Comparison of ENCODE assay signal across 21 cellular contexts in genomic region chr1:237927198-237927597, GRCh38. TPM values are rescaled to one million over a fixed set of nuclear protein-coding genes. Genes with fewer than 3 reads are reported as not detected.
A peak's percentile ranks its signal among the peaks of the same experiment; 100 is the strongest.
DNase-seq lines count a peak whose midpoint lies in the region; ATAC-seq, FAIRE-seq and TF ChIP-seq lines count a peak whose summit lies in the region.
"Had no signal": no experiment of that assay in that cellular context is flagged by ENCODE, and none has a peak within 500 bp of the region (broad histone marks: within the 10 kb centered on the region; RNA-seq: fewer than 3 reads in every experiment).

No MANE protein-coding gene starts in this region.

- H3K4me1 ChIP-seq in kidney (ENCODE audit: control insufficient read depth in 1 of 2, insufficient read depth in 1 of 2, low read depth in 1 of 2, low read length in 2 of 2) = no peaks in the 10 kb centered on the region
- no peaks in the 10 kb centered on the region for H3K4me1 ChIP-seq in mesenchymal stem cell (ENCODE audit: control insufficient read depth, insufficient read depth, low read depth, low read length)

- no peak for TF ChIP-seq CTCF in chondrocyte (IDR thresholded peaks at IDR 0.05)
- no peak for TF ChIP-seq CTCF in kidney (IDR thresholded peaks at IDR 0.05; ENCODE audit: borderline replicate concordance, extremely low read depth, insufficient read depth)

- intact Hi-C loops in kidney (cut with DNase I) = no loop called here

- peak; percentile 90 for DNase-seq in chondrocyte (ENCODE audit: low spot score)
- DNase-seq in kidney = peak; percentile 61
- DNase-seq in stimulated activated effector memory CD8-positive, alpha-beta T cell treated with anti-CD3 and anti-CD28 coated beads, Interleukin-12 subunit alpha, Interleukin-12 subunit beta, amount 100 ng/mL, for 72 hours (ENCODE audit: low spot score in 2 of 2) = no peak
- no peak for DNase-seq in mesenchymal stem cell
- DNase-seq in stimulated activated naive CD4-positive, alpha-beta T cell (lab: John Stamatoyannopoulos, UW) = no peak
- DNase-seq: C1 segment of cervical spinal cord; Calu3; CD4-positive, alpha-beta memory T cell; COR-L47; DND-41; GM23248; H9 had no signal

- no peak for FAIRE-seq in kidney (lab: Jason Lieb, UNC)
- FAIRE-seq: G401.6, GM12892, GM19239 had no signal

- no peak overlapping the region for H3K18ac ChIP-seq in mesenchymal stem cell (ENCODE audit: low read depth in 1 of 2, low read length in 2 of 2)

- peaks cover 4% of the 10 kb centered on the region for H3K27me3 Mint-ChIP-seq in chondrocyte (ENCODE audit: low read depth)
- H3K27me3 Mint-ChIP-seq: CD4-positive, alpha-beta memory T cell had no signal

- no peaks in the 10 kb centered on the region for H3K9me3 Mint-ChIP-seq in chondrocyte (ENCODE audit: low read depth)
- no peaks in the 10 kb centered on the region for H3K9me3 Mint-ChIP-seq in stimulated activated effector memory CD8-positive, alpha-beta T cell treated with anti-CD3 and anti-CD28 coated beads, Interleukin-12 subunit alpha, Interleukin-12 subunit beta, amount 100 ng/mL, for 72 hours
- H3K9me3 Mint-ChIP-seq: H9 had no signal

- H3K36me3 Mint-ChIP-seq in chondrocyte (ENCODE audit: low read depth) = no peaks in the 10 kb centered on the region
- no peaks in the 10 kb centered on the region for H3K36me3 Mint-ChIP-seq in stimulated activated effector memory CD8-positive, alpha-beta T cell treated with anti-CD3 and anti-CD28 coated beads, Interleukin-12 subunit alpha, Interleukin-12 subunit beta, amount 100 ng/mL, for 72 hours
- H3K36me3 Mint-ChIP-seq: CD4-positive, alpha-beta memory T cell had no signal

- H3K14ac ChIP-seq in mesenchymal stem cell (ENCODE audit: low read length in 2 of 2) = no peak overlapping the region

- H4K91ac ChIP-seq in mesenchymal stem cell (ENCODE audit: low read length) = no peak overlapping the region

- H2AK5ac ChIP-seq in mesenchymal stem cell (ENCODE audit: low read length, severe bottlenecking) = no peak overlapping the region

- no peak overlapping the region for H2AFZ ChIP-seq in mesenchymal stem cell (ENCODE audit: low read depth, low read length)
- H2AFZ ChIP-seq: GM23248 had no signal

- no peak overlapping the region for H4K8ac ChIP-seq in mesenchymal stem cell (ENCODE audit: low read length)

- H3K79me1 ChIP-seq in mesenchymal stem cell (replicated peaks; ENCODE audit: low read length, poor library complexity, severe bottlenecking) = no peaks in the 10 kb centered on the region

- no peak overlapping the region for H3K4me3 Mint-ChIP-seq in chondrocyte (ENCODE audit: unreplicated experiment)
- H3K4me3 Mint-ChIP-seq in stimulated activated effector memory CD8-positive, alpha-beta T cell treated with anti-CD3 and anti-CD28 coated beads, Interleukin-12 subunit alpha, Interleukin-12 subunit beta, amount 100 ng/mL, for 72 hours = no peak overlapping the region
- H3K4me3 Mint-ChIP-seq: CD4-positive, alpha-beta memory T cell; H9 had no signal

- no peaks in the 10 kb centered on the region for H3K36me3 ChIP-seq in kidney (ENCODE audit: control insufficient read depth in 1 of 2, insufficient read depth in 2 of 2, low read length in 2 of 2)
- no peaks in the 10 kb centered on the region for H3K36me3 ChIP-seq in mesenchymal stem cell (ENCODE audit: control insufficient read depth in 1 of 2, insufficient read depth in 2 of 2, low read depth in 1 of 2, low read length in 2 of 2)

- H3K4me1 Mint-ChIP-seq in chondrocyte (ENCODE audit: low read depth) = no peaks in the 10 kb centered on the region
- H3K4me1 Mint-ChIP-seq in stimulated activated effector memory CD8-positive, alpha-beta T cell treated with anti-CD3 and anti-CD28 coated beads, Interleukin-12 subunit alpha, Interleukin-12 subunit beta, amount 100 ng/mL, for 72 hours = no peaks in the 10 kb centered on the region
- H3K4me1 Mint-ChIP-seq: CD4-positive, alpha-beta memory T cell; H9 had no signal

- H3K4me2 ChIP-seq in mesenchymal stem cell (ENCODE audit: low read length, poor library complexity, severe bottlenecking) = no peak overlapping the region

- no peak overlapping the region for H2BK5ac ChIP-seq in mesenchymal stem cell (ENCODE audit: low read depth, low read length, poor library complexity, severe bottlenecking)

- no peak overlapping the region for H3K9ac ChIP-seq in kidney (ENCODE audit: low read length in 2 of 2)
- no peak overlapping the region for H3K9ac ChIP-seq in mesenchymal stem cell (ENCODE audit: low read length)
- H3K9ac ChIP-seq: GM23248 had no signal

- H2BK120ac ChIP-seq in mesenchymal stem cell (ENCODE audit: low read depth, low read length) = no peak overlapping the region

- no peak overlapping the region for H3K27ac Mint-ChIP-seq in chondrocyte (ENCODE audit: unreplicated experiment)
- no peak overlapping the region for H3K27ac Mint-ChIP-seq in stimulated activated effector memory CD8-positive, alpha-beta T cell treated with anti-CD3 and anti-CD28 coated beads, Interleukin-12 subunit alpha, Interleukin-12 subunit beta, amount 100 ng/mL, for 72 hours
- H3K27ac Mint-ChIP-seq: CD4-positive, alpha-beta memory T cell; H9 had no signal

- H3K23ac ChIP-seq in mesenchymal stem cell (ENCODE audit: low read length in 2 of 2) = no peak overlapping the region

- H3K9me3 ChIP-seq in kidney (ENCODE audit: control insufficient read depth in 1 of 2, low read length in 2 of 2) = no peaks in the 10 kb centered on the region
- peaks cover 2% of the 10 kb centered on the region for H3K9me3 ChIP-seq in mesenchymal stem cell (ENCODE audit: control insufficient read depth, low read length)

- H3K27ac ChIP-seq in kidney (ENCODE audit: low read depth in 2 of 2, low read length in 2 of 2) (no peak overlapping the region), mesenchymal stem cell (ENCODE audit: low read length, poor library complexity, severe bottlenecking) (no peak overlapping the region)
- H3K27ac ChIP-seq: GM23248 had no signal

- 84% methylated on average over 15 of the region's 15 CpGs for WGBS in mesenchymal stem cell

- H3K27me3 ChIP-seq in mesenchymal stem cell (ENCODE audit: control insufficient read depth in 1 of 2, insufficient read depth in 1 of 2, low read length in 2 of 2) = no peaks in the 10 kb centered on the region

- H3K4ac ChIP-seq in mesenchymal stem cell (ENCODE audit: low read depth in 1 of 2, low read length in 2 of 2) = no peak overlapping the region

- ATAC-seq in stimulated activated effector memory CD8-positive, alpha-beta T cell treated with anti-CD3 and anti-CD28 coated beads, Interleukin-12 subunit alpha, Interleukin-12 subunit beta, amount 100 ng/mL, for 72 hours = peak; percentile 19
- ATAC-seq in GM19035 (IDR thresholded peaks at IDR 0.05; ENCODE audit: unreplicated experiment) = no peak
- ATAC-seq: HCT116 had no signal

- H2BK12ac ChIP-seq in mesenchymal stem cell (ENCODE audit: low read length in 2 of 2) = no peak overlapping the region

- H2BK15ac ChIP-seq in mesenchymal stem cell (ENCODE audit: low read depth, poor library complexity, severe bottlenecking) = no peak overlapping the region

- H3K4me3 ChIP-seq in kidney (ENCODE audit: low read length in 2 of 2) (no peak overlapping the region), mesenchymal stem cell (ENCODE audit: insufficient read depth in 1 of 2, low read depth in 1 of 2, low read length in 2 of 2) (no peak overlapping the region)
- H3K4me3 ChIP-seq: GM23248 had no signal

RNA-seq across cellular contexts. Expression of gene ZP4, which starts 36.5 kb away (rescaled TPM):
- total RNA-seq in chondrocyte = not detected in 3 replicates
- not detected for total RNA-seq in kidney
- polyA plus RNA-seq in kidney (ENCODE audit: insufficient read depth, low read depth, low replicate concordance) = not detected
- not detected for polyA plus RNA-seq in mesenchymal stem cell (2013, experiment 1 of 2)
- polyA plus RNA-seq in mesenchymal stem cell (2013, experiment 2 of 2) = not detected
- total RNA-seq: A172; A673; Calu3; CD4-positive, alpha-beta memory T cell; GM23248; H4; H9 had no signal
- polyA plus RNA-seq: BJ; CD4-positive, alpha-beta memory T cell; GM23248 had no signal

Comparison
In these comparisons a context has a peak if more than half of its experiments do, and no peak if none do; other contexts are left out.
1. DNase-seq: peak in chondrocyte (single experiment) and kidney (single experiment); none in stimulated activated effector memory CD8-positive, alpha-beta T cell treated with anti-CD3 and anti-CD28 coated beads, Interleukin-12 subunit alpha, Interleukin-12 subunit beta, amount 100 ng/mL, for 72 hours (0 of 2), mesenchymal stem cell (single experiment) and stimulated activated naive CD4-positive, alpha-beta T cell (0 of 6).